Comparison of ENCODE assay signal across 2 cellular contexts in the genomic region with DNA sequence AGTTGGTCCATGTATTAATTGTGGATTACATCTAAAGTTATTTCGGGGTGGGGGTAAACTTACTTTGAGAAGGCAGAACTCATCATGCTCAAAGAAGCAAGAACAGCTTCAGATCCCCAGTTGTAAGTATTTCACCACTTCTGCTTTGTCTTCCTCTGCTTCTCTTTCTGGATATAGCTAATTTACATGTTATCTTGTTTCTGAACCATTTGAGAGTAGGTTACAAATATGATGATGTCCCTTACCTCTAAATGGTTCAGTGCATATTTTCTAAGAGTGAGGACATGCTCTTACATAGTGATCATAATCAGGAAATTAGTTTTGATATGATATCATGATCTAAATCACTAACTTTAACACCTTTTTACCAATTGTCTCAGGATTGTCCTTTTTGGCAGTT.
TF ChIP-seq lines count a peak whose summit lies in the region.

No MANE protein-coding gene starts in this region.

TF ChIP-seq in SK-N-SH, 30 proteins besides CTCF, POLR2A, EP300 and RAD21 (continued from another document):
- TF ChIP-seq, protein P1, sequence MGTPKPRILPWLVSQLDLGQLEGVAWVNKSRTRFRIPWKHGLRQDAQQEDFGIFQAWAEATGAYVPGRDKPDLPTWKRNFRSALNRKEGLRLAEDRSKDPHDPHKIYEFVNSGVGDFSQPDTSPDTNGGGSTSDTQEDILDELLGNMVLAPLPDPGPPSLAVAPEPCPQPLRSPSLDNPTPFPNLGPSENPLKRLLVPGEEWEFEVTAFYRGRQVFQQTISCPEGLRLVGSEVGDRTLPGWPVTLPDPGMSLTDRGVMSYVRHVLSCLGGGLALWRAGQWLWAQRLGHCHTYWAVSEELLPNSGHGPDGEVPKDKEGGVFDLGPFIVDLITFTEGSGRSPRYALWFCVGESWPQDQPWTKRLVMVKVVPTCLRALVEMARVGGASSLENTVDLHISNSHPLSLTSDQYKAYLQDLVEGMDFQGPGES (IDR thresholded peaks at IDR 0.05; ENCODE audit: low read depth, low read length), result no peak
- TF ChIP-seq, protein P2, sequence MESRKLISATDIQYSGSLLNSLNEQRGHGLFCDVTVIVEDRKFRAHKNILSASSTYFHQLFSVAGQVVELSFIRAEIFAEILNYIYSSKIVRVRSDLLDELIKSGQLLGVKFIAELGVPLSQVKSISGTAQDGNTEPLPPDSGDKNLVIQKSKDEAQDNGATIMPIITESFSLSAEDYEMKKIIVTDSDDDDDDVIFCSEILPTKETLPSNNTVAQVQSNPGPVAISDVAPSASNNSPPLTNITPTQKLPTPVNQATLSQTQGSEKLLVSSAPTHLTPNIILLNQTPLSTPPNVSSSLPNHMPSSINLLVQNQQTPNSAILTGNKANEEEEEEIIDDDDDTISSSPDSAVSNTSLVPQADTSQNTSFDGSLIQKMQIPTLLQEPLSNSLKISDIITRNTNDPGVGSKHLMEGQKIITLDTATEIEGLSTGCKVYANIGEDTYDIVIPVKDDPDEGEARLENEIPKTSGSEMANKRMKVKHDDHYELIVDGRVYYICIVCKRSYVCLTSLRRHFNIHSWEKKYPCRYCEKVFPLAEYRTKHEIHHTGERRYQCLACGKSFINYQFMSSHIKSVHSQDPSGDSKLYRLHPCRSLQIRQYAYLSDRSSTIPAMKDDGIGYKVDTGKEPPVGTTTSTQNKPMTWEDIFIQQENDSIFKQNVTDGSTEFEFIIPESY (IDR thresholded peaks at IDR 0.05; ENCODE audit: borderline replicate concordance, low read depth), result no peak
- TF ChIP-seq RCOR1 (IDR thresholded peaks at IDR 0.05; ENCODE audit: low read length) (no peak), ELF1 (IDR thresholded peaks at IDR 0.05) (no peak), SMC3 (IDR thresholded peaks at IDR 0.05; ENCODE audit: low read depth, low read length) (no peak)

TF ChIP-seq in SK-N-SH treated with all-trans-retinoic acid at 6 μM for 48 hours, 23 proteins besides CTCF, POLR2A, EP300 and RAD21 (continued from another document):
- no peak for TF ChIP-seq CSRNP3 (CRISPR knock-in tag; IDR thresholded peaks at IDR 0.05)
